ENCODE assay signal across 13 cellular contexts in the genomic region with DNA sequence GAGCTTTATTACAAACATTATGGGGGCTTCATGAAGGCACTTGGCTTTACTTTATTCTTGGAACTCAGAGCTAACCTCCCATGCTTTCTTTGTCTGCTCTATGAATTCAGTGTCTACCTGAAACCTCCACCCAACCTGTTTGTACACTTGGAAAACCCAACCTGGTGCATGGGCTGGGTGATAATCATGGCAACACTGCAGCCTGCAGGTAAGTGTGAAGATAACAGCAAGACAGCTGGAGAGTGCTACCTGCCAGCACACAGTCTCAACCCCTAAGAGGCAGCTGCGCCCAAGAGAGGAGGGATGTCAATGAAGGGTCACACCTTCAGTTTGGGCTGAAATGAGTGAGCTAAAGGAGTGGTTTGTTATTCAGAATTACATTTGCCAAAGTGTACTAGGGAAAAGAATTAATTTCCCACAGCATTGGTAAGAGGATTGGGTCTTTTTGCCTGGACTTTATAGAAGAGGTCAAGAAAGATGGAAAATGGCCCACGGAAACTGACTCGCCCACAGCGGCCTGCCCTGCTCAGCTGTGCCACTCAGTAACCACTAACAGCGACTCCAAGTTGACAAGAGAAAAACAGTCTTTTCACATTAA. TPM values are rescaled to one million over a fixed set of nuclear protein-coding genes. Genes with fewer than 3 reads are reported as not detected.
DNase-seq lines count a peak whose midpoint lies in the region; ATAC-seq, FAIRE-seq and TF ChIP-seq lines count a peak whose summit lies in the region.
"Had no signal": no experiment of that assay in that cellular context is flagged by ENCODE, and none has a peak within 500 bp of the region (broad histone marks: within the 10 kb centered on the region; RNA-seq: fewer than 3 reads in every experiment).

No MANE protein-coding gene starts in this region.

- peak; percentile 95 for TF ChIP-seq RAD21 in HCT116 (IDR thresholded peaks at IDR 0.05; ENCODE audit: low read depth)

- intact Hi-C loops in HCT116 (cut with micrococcal nuclease) (loop anchor here (1.0 to 5.0 kb wide), 4 partner anchors 423 to 744 kb away; no protein-coding TSS in a partner anchor), left colon (cut with DNase I, micrococcal nuclease) (no loop called here)

- RAD21 ChIA-PET in HCT116 (lab: Charles Lee; ENCODE audit: low non-redundant PET in 1 of 2, low total read pairs in 2 of 2, uncharacterized antibody in 2 of 2, unreplicated experiment in 2 of 2), result interaction anchor here (0.8 to 1.2 kb wide), 5 partner anchors 61 to 538 kb away, joined by 3 to 9 read pairs (median 3); no protein-coding TSS in a partner anchor

- in situ Hi-C loops in ACHN (cut with HindIII; ENCODE audit: low pct_ligation_motif_present, low pct_unique_long_range_greater_than_20kb, low sequenced_read_pairs), result no loop called here

- H3K4me1 Mint-ChIP-seq in astrocyte (ENCODE audit: low read depth, unreplicated experiment) (peaks cover 11% of the 10 kb centered on the region), T-helper 17 cell (no peaks in the 10 kb centered on the region)
- H3K4me1 Mint-ChIP-seq: activated naive CD8-positive, alpha-beta T cell treated with anti-CD3 and anti-CD28 coated beads for 36 hours had no signal

- TF ChIP-seq POLR2A in HCT116 (IDR thresholded peaks at IDR 0.05; ENCODE audit: borderline replicate concordance, extremely low read depth, insufficient read depth, insufficient read length), result no peak

- H3K4me2 ChIP-seq in HCT116 (ENCODE audit: low read length) (peak overlapping the region; percentile 72), astrocyte (ENCODE audit: low read length) (no peak overlapping the region)

- H3K9me3 Mint-ChIP-seq in astrocyte (ENCODE audit: unreplicated experiment), result no peaks in the 10 kb centered on the region
- H3K9me3 Mint-ChIP-seq: activated naive CD8-positive, alpha-beta T cell treated with anti-CD3 and anti-CD28 coated beads for 36 hours had no signal

- H3K27ac Mint-ChIP-seq in astrocyte (ENCODE audit: unreplicated experiment) (no peak overlapping the region), T-helper 17 cell (no peak overlapping the region)
- H3K27ac Mint-ChIP-seq: activated naive CD8-positive, alpha-beta T cell treated with anti-CD3 and anti-CD28 coated beads for 36 hours had no signal

- H3K4me3 Mint-ChIP-seq in astrocyte (ENCODE audit: unreplicated experiment), result no peak overlapping the region
- H3K4me3 Mint-ChIP-seq in T-helper 17 cell, result no peak overlapping the region
- H3K4me3 Mint-ChIP-seq: activated naive CD8-positive, alpha-beta T cell treated with anti-CD3 and anti-CD28 coated beads for 36 hours had no signal

- no peaks in the 10 kb centered on the region for H3K9me3 ChIP-seq in HCT116 (ENCODE audit: control insufficient read depth in 1 of 2, insufficient read depth in 1 of 2, low read depth in 1 of 2, low read length in 2 of 2)
- H3K9me3 ChIP-seq in astrocyte (ENCODE audit: insufficient read depth, low read depth, low read length), result no peaks in the 10 kb centered on the region
- H3K9me3 ChIP-seq in T-helper 17 cell (ENCODE audit: control insufficient read depth, low read length, poor library complexity, severe bottlenecking), result no peaks in the 10 kb centered on the region

- DNase-seq in ACHN (peak; percentile 58), HCT116 (ENCODE audit: low read depth, low spot score) (peak; percentile 70), astrocyte (ENCODE audit: low read depth) (no peak), left colon (peak in 1 of 2 donors; percentile 36), T-helper 17 cell (no peak)
- no peak for DNase-seq in stimulated activated CD4-positive, alpha-beta T cell treated with anti-CD3 and anti-CD28 coated beads, Interleukin-4, amount 100 ng/mL, for 24 hours
- DNase-seq: activated naive CD8-positive, alpha-beta T cell treated with anti-CD3 and anti-CD28 coated beads for 36 hours; GDM1; GOT3; stimulated activated naive CD4-positive, alpha-beta T cell had no signal

- ATAC-seq in HCT116 (peak; percentile 80), left colon (peak; percentile 89), HG03469 (IDR thresholded peaks at IDR 0.05; ENCODE audit: unreplicated experiment) (no peak), T-helper 17 cell (no peak), GM18511 (IDR thresholded peaks at IDR 0.05; ENCODE audit: unreplicated experiment) (no peak)

- H3K4me1 ChIP-seq in HCT116 (ENCODE audit: control insufficient read depth in 1 of 2, insufficient read depth in 2 of 2, low read length in 2 of 2) (peaks cover 9 to 33% of the 10 kb centered on the region in 2 experiments; a peak in 3 of 4 replicates), astrocyte (ENCODE audit: insufficient read depth, low read length) (peaks cover 15% of the 10 kb centered on the region)

- no peak for FAIRE-seq in astrocyte (lab: Jason Lieb, UNC)

- H3K9ac ChIP-seq in HCT116 (ENCODE audit: low read length), result peak overlapping the region; percentile 19
- H3K9ac ChIP-seq in astrocyte (ENCODE audit: low read length), result no peak overlapping the region

- no peaks in the 10 kb centered on the region for H3K36me3 Mint-ChIP-seq in astrocyte (ENCODE audit: low read depth, unreplicated experiment)
- peaks cover 3% of the 10 kb centered on the region for H3K36me3 Mint-ChIP-seq in T-helper 17 cell (ENCODE audit: low read depth)
- H3K36me3 Mint-ChIP-seq: activated naive CD8-positive, alpha-beta T cell treated with anti-CD3 and anti-CD28 coated beads for 36 hours had no signal

- H3K27me3 ChIP-seq in HCT116 (ENCODE audit: insufficient read depth, low read length) (no peaks in the 10 kb centered on the region), astrocyte (ENCODE audit: insufficient read depth, low read length) (peaks cover 4% of the 10 kb centered on the region)

- H3K36me3 ChIP-seq in HCT116 (ENCODE audit: control insufficient read depth in 1 of 2, insufficient read depth in 2 of 2, low read length in 2 of 2) (no peaks in the 10 kb centered on the region), astrocyte (ENCODE audit: insufficient read depth, low read length) (no peaks in the 10 kb centered on the region)

- peak overlapping the region; percentile 11 for H2AFZ ChIP-seq in HCT116 (ENCODE audit: low read depth, low read length, poor library complexity, severe bottlenecking)
- H2AFZ ChIP-seq in astrocyte (ENCODE audit: low read depth, low read length), result no peak overlapping the region

- H3K9me2 ChIP-seq in HCT116 (ENCODE audit: insufficient read depth), result no peaks in the 10 kb centered on the region

- CTCF ChIA-PET in HCT116 (lab: Charles Lee), result interaction anchor here (0.6 to 2.9 kb wide), 8 partner anchors 10 to 743 kb away, joined by 3 to 19 read pairs (median 5); partner anchors contain the start of gene EXOC2

- BruUV-seq in HCT116 (replicated peaks; lab: Mats Ljungman, UMichigan), result no TSS peak

- H3K4me3 ChIP-seq in HCT116 (replicated peaks in 1 of 2; ENCODE audit: low read depth in 1 of 2, low read length in 2 of 2) (no peak overlapping the region), astrocyte (ENCODE audit: insufficient read depth, low read depth, low read length) (no peak overlapping the region)

- no peaks in the 10 kb centered on the region for H4K20me1 ChIP-seq in HCT116 (ENCODE audit: insufficient read depth)
- no peaks in the 10 kb centered on the region for H4K20me1 ChIP-seq in astrocyte (ENCODE audit: insufficient read depth, low read length)

- H3K27ac ChIP-seq in HCT116 (ENCODE audit: low read depth, low read length) (peak overlapping the region; percentile 63), astrocyte (ENCODE audit: low read depth, low read length) (no peak overlapping the region)

- no peaks in the 10 kb centered on the region for H3K79me2 ChIP-seq in HCT116 (ENCODE audit: insufficient read depth, low read length)
- no peaks in the 10 kb centered on the region for H3K79me2 ChIP-seq in astrocyte (ENCODE audit: insufficient read depth, low read length)

- H3K27me3 Mint-ChIP-seq in astrocyte (ENCODE audit: low read depth, unreplicated experiment), result peaks cover 2% of the 10 kb centered on the region
- H3K27me3 Mint-ChIP-seq in T-helper 17 cell, result peaks cover 63% of the 10 kb centered on the region

- TF ChIP-seq CTCF in HCT116 (IDR thresholded peaks at IDR 0.05 in 2 of 3, conservative IDR thresholded peaks at IDR 0.05 in 1 of 3; ENCODE audit: borderline replicate concordance in 1 of 3, insufficient read depth in 1 of 3, low read depth in 2 of 3, low read length in 2 of 3), result peak; percentile 57 to 79 (median 76); a peak in 5 of 6 replicates
- TF ChIP-seq CTCF in astrocyte (IDR thresholded peaks at IDR 0.05; ENCODE audit: insufficient read depth, low read depth, low read length), result peak; percentile 33

- POLR2A ChIA-PET in HCT116 (lab: Charles Lee), result interaction anchor here (0.9 to 1.2 kb wide), 2 partner anchors 29 to 423 kb away, joined by 3 read pairs; no protein-coding TSS in a partner anchor

TF ChIP-seq in HCT116, 20 proteins besides CTCF, POLR2A, EP300 and RAD21:
- TF ChIP-seq CBX3 (IDR thresholded peaks at IDR 0.05; ENCODE audit: low read depth) (peak; percentile 19; the same call in 1 of the 2 replicates), ZNF274 (IDR thresholded peaks at IDR 0.05; ENCODE audit: low read depth, low read length) (no peak)

RNA-seq across cellular contexts. Expression of gene FOXQ1, which starts 24.4 kb away (rescaled TPM):
- total RNA-seq in HCT116 (2021; ENCODE audit: unreplicated experiment) (0.42 TPM), astrocyte (0.24 and 0.39 TPM in 2 replicates), left colon (under 1 TPM; 0.27 to 0.42 TPM), T-helper 17 cell (not detected)
- 0.20 and 0.62 TPM in 2 replicates for polyA plus RNA-seq in HCT116 (2012)
- total RNA-seq: activated naive CD8-positive, alpha-beta T cell treated with anti-CD3 and anti-CD28 coated beads for 36 hours; pulmonary artery endothelial cell had no signal

RNA-seq across cellular contexts. Expression of gene FOXF2, which starts 53.0 kb away (rescaled TPM):
- total RNA-seq in HCT116 (2021; ENCODE audit: unreplicated experiment), result not detected
- not detected in 2 replicates for polyA plus RNA-seq in HCT116 (2012)
- 0.46 and 0.61 TPM in 2 replicates for total RNA-seq in astrocyte
- 10 to 100 TPM in 1 of 2 donors, 1 to 10 TPM in 1; 3.0 to 15.2 TPM for total RNA-seq in left colon
- total RNA-seq in T-helper 17 cell, result not detected
- total RNA-seq: activated naive CD8-positive, alpha-beta T cell treated with anti-CD3 and anti-CD28 coated beads for 36 hours; pulmonary artery endothelial cell had no signal

Comparison
In these comparisons a context has a peak if more than half of its experiments do, and no peak if none do; other contexts are left out.
1. DNase-seq: peak in ACHN (single experiment) and HCT116 (single experiment); none in astrocyte (single experiment), stimulated activated CD4-positive, alpha-beta T cell treated with anti-CD3 and anti-CD28 coated beads, Interleukin-4, amount 100 ng/mL, for 24 hours (single experiment) and T-helper 17 cell (0 of 3).
2. ATAC-seq: peak in HCT116 (single experiment) and left colon (single experiment); none in HG03469 (single experiment), T-helper 17 cell (single experiment) and GM18511 (single experiment).